21 cellular contexts compared by ENCODE assay signal in the genomic region with DNA sequence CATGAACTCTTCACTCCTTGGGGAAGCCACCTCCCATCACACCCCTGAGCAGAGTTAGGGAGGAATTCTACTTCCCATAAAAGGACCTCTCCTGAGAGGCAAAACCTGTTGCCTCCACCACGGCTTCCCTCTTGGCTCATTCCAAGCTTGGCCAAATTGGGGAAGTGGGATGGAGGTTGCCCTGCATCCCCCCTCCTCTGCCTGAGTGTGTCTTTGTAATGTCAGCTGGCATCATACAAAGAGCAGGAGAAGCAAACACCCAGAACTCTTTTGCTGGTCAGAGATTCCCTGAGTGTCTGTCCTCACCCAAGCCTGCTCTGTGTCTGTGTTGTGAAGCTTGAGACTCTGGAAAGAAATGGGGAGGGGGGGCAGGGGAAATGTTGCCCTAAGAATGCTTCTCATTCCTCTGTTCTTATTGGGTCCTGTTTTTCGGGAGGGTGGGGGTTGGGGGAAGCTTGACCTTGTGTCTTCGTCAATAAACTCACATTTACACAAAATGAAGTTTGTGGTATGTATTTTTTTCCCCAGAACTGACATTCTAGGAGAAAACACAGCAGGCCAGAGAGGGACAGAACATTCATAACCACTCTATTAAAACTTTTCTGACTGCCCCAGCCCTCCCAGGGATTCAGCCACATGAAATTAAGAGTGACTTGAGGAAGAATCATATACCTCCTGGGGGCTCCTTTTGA. TPM values are rescaled to one million over a fixed set of nuclear protein-coding genes. Genes with fewer than 3 reads are reported as not detected.
DNase-seq lines count a peak whose midpoint lies in the region; ATAC-seq, FAIRE-seq and TF ChIP-seq lines count a peak whose summit lies in the region.
"Had no signal": no experiment of that assay in that cellular context is flagged by ENCODE, and none has a peak within 500 bp of the region (broad histone marks: within the 10 kb centered on the region; RNA-seq: fewer than 3 reads in every experiment).

No MANE protein-coding gene starts in this region.

- H3K9ac ChIP-seq in astrocyte (ENCODE audit: low read length) (peak overlapping the region; percentile 14), mesendoderm (ENCODE audit: low read length) (peak overlapping the region; percentile 28)

- H3K79me1 ChIP-seq in mesendoderm (ENCODE audit: low read length): no peaks in the 10 kb centered on the region

- H3K27me3 Mint-ChIP-seq in astrocyte (ENCODE audit: low read depth, unreplicated experiment) (no peaks in the 10 kb centered on the region), CD14-positive monocyte (ENCODE audit: low read depth in 3 of 3) (peaks cover 7 to 12% (median 10%) of the 10 kb centered on the region in 3 donors)
- H3K27me3 Mint-ChIP-seq in stimulated activated memory B cell treated with anti-CD40 and anti-IgM and Interleukin-4, amounts not matched to agents 10 μg/mL and 1 μg/mL and 100 μg/mL, for 72 hours: peaks cover 5% of the 10 kb centered on the region
- no peaks in the 10 kb centered on the region for H3K27me3 Mint-ChIP-seq in CD4-positive, alpha-beta memory T cell

- CTCF ChIA-PET in CD4-positive, alpha-beta memory T cell (lab: Charles Lee; ENCODE audit: partially characterized antibody): interaction anchor here (1.4 kb wide), 1 partner anchor 37 kb away, joined by 3 read pairs; no protein-coding TSS in a partner anchor

- H3K4me1 Mint-ChIP-seq in astrocyte (ENCODE audit: low read depth, unreplicated experiment) (peaks cover 35% of the 10 kb centered on the region), CD14-positive monocyte (peaks cover 8% of the 10 kb centered on the region)
- peaks cover 7% of the 10 kb centered on the region for H3K4me1 Mint-ChIP-seq in stimulated activated memory B cell treated with anti-CD40 and anti-IgM and Interleukin-4, amounts not matched to agents 10 μg/mL and 1 μg/mL and 100 μg/mL, for 72 hours
- peaks cover 7 to 21% (median 10%) of the 10 kb centered on the region in 4 donors for H3K4me1 Mint-ChIP-seq in CD4-positive, alpha-beta memory T cell

- no peaks in the 10 kb centered on the region for H3K9me3 Mint-ChIP-seq in astrocyte (ENCODE audit: unreplicated experiment)
- no peaks in the 10 kb centered on the region for H3K9me3 Mint-ChIP-seq in stimulated activated memory B cell treated with anti-CD40 and anti-IgM and Interleukin-4, amounts not matched to agents 10 μg/mL and 1 μg/mL and 100 μg/mL, for 72 hours
- H3K9me3 Mint-ChIP-seq in CD4-positive, alpha-beta memory T cell: no peaks in the 10 kb centered on the region
- H3K9me3 Mint-ChIP-seq in CD14-positive monocyte: peaks cover 0 to 2% (median 0%) of the 10 kb centered on the region in 7 donors

- peaks cover 36% of the 10 kb centered on the region for H4K20me1 ChIP-seq in astrocyte (ENCODE audit: insufficient read depth, low read length)

- TF ChIP-seq POLR2A in vagina (IDR thresholded peaks at IDR 0.05): no peak

- intact Hi-C loops in left ventricle myocardium inferior (cut with micrococcal nuclease) (no loop called here), Right ventricle myocardium inferior (cut with DNase I) (no loop called here), vagina (cut with DNase I) (no loop called here), CD14-positive monocyte (cut with micrococcal nuclease) (no loop called here)
- intact Hi-C loops in CD4-positive, alpha-beta memory T cell (cut with micrococcal nuclease): loop anchor here (10.0 kb wide), 1 partner anchor 61 kb away; no protein-coding TSS in a partner anchor

- H4K8ac ChIP-seq in mesendoderm (ENCODE audit: low read depth, low read length): no peak overlapping the region

- H3K36me3 Mint-ChIP-seq in astrocyte (ENCODE audit: low read depth, unreplicated experiment) (peaks cover 14% of the 10 kb centered on the region), CD14-positive monocyte (peaks cover 66 to 72% of the 10 kb centered on the region in 2 donors)
- H3K36me3 Mint-ChIP-seq in stimulated activated memory B cell treated with anti-CD40 and anti-IgM and Interleukin-4, amounts not matched to agents 10 μg/mL and 1 μg/mL and 100 μg/mL, for 72 hours: peaks cover 56% of the 10 kb centered on the region
- H3K36me3 Mint-ChIP-seq in CD4-positive, alpha-beta memory T cell: peaks cover 47 to 66% of the 10 kb centered on the region in 2 donors

- no peak overlapping the region for H2AFZ ChIP-seq in astrocyte (ENCODE audit: low read depth, low read length)

- ATAC-seq in Right ventricle myocardium inferior: no peak
- ATAC-seq in stimulated activated memory B cell treated with anti-CD40 and anti-IgM and Interleukin-4, amounts not matched to agents 10 μg/mL and 1 μg/mL and 100 μg/mL, for 72 hours: no peak

- peak overlapping the region; percentile 13 for H3K27ac ChIP-seq in left ventricle myocardium inferior (replicated peaks)
- peak overlapping the region; percentile 4 for H3K27ac ChIP-seq in astrocyte (ENCODE audit: low read depth, low read length)
- peak overlapping the region; percentile 51 for H3K27ac ChIP-seq in mesendoderm (ENCODE audit: low read depth, low read length)
- peak overlapping the region; percentile 66 for H3K27ac ChIP-seq in vagina
- H3K27ac ChIP-seq in CD4-positive, alpha-beta memory T cell (ENCODE audit: low read depth, low read length): no peak overlapping the region
- H3K27ac ChIP-seq: foreskin keratinocyte had no signal

- H3K4me2 ChIP-seq in astrocyte (ENCODE audit: low read length): peak overlapping the region; percentile 49
- H3K4me2 ChIP-seq in mesendoderm (ENCODE audit: low read length): no peak overlapping the region

- FAIRE-seq in astrocyte (lab: Jason Lieb, UNC): no peak
- FAIRE-seq: A204.1 had no signal

- H3K27ac Mint-ChIP-seq in astrocyte (ENCODE audit: unreplicated experiment) (peak overlapping the region; percentile 30), CD14-positive monocyte (no peak overlapping the region)
- H3K27ac Mint-ChIP-seq in stimulated activated memory B cell treated with anti-CD40 and anti-IgM and Interleukin-4, amounts not matched to agents 10 μg/mL and 1 μg/mL and 100 μg/mL, for 72 hours: no peak overlapping the region
- H3K27ac Mint-ChIP-seq in CD4-positive, alpha-beta memory T cell: no peak overlapping the region

- H3K9me3 ChIP-seq in left ventricle myocardium inferior (replicated peaks) (no peaks in the 10 kb centered on the region), astrocyte (ENCODE audit: insufficient read depth, low read depth, low read length) (no peaks in the 10 kb centered on the region), vagina (no peaks in the 10 kb centered on the region)
- H3K9me3 ChIP-seq in CD4-positive, alpha-beta memory T cell (ENCODE audit: control insufficient read depth in 1 of 2, low read length in 2 of 2): no peaks in the 10 kb centered on the region

- H3K56ac ChIP-seq in mesendoderm (ENCODE audit: low read length): peak overlapping the region; percentile 60

- H2BK15ac ChIP-seq in mesendoderm (replicated peaks; ENCODE audit: low read depth): no peak overlapping the region

- no peak overlapping the region for H4K5ac ChIP-seq in mesendoderm (ENCODE audit: low read length)

- H3K27me3 ChIP-seq in left ventricle myocardium inferior (ENCODE audit: low read depth): no peaks in the 10 kb centered on the region
- H3K27me3 ChIP-seq in astrocyte (ENCODE audit: insufficient read depth, low read length): no peaks in the 10 kb centered on the region
- no peaks in the 10 kb centered on the region for H3K27me3 ChIP-seq in mesendoderm (ENCODE audit: insufficient read depth, low read length, poor library complexity)
- H3K27me3 ChIP-seq in vagina: no peaks in the 10 kb centered on the region
- H3K27me3 ChIP-seq in CD4-positive, alpha-beta memory T cell (ENCODE audit: insufficient read depth, low read length): no peaks in the 10 kb centered on the region

- peaks cover 30% of the 10 kb centered on the region for H3K4me1 ChIP-seq in left ventricle myocardium inferior
- peaks cover 27% of the 10 kb centered on the region for H3K4me1 ChIP-seq in astrocyte (ENCODE audit: insufficient read depth, low read length)
- peaks cover 34% of the 10 kb centered on the region for H3K4me1 ChIP-seq in mesendoderm (ENCODE audit: control insufficient read depth, low read depth, low read length)
- H3K4me1 ChIP-seq in vagina: peaks cover 34% of the 10 kb centered on the region
- peaks cover 8% of the 10 kb centered on the region for H3K4me1 ChIP-seq in CD4-positive, alpha-beta memory T cell (ENCODE audit: insufficient read depth, low read length)
- H3K4me1 ChIP-seq: foreskin keratinocyte had no signal

- POLR2A ChIA-PET in CD4-positive, alpha-beta memory T cell (lab: Charles Lee; ENCODE audit: partially characterized antibody): no interaction called here

- H2AK5ac ChIP-seq in mesendoderm (ENCODE audit: low read length): no peak overlapping the region

- no peak for TF ChIP-seq CTCF in left ventricle myocardium inferior (IDR thresholded peaks at IDR 0.05; ENCODE audit: borderline replicate concordance)
- no peak for TF ChIP-seq CTCF in astrocyte (IDR thresholded peaks at IDR 0.05; ENCODE audit: insufficient read depth, low read depth, low read length)
- TF ChIP-seq CTCF in vagina (IDR thresholded peaks at IDR 0.05): no peak
- no peak for TF ChIP-seq CTCF in CD14-positive monocyte (IDR thresholded peaks at IDR 0.05)

- H3K36me3 ChIP-seq in left ventricle myocardium inferior: peaks cover 30% of the 10 kb centered on the region
- peaks cover 29% of the 10 kb centered on the region for H3K36me3 ChIP-seq in astrocyte (ENCODE audit: insufficient read depth, low read length)
- H3K36me3 ChIP-seq in mesendoderm (ENCODE audit: control insufficient read depth, insufficient read depth, low read length): peaks cover 3% of the 10 kb centered on the region
- peaks cover 0 to 27% of the 10 kb centered on the region in 2 donors for H3K36me3 ChIP-seq in vagina
- H3K36me3 ChIP-seq in CD4-positive, alpha-beta memory T cell (ENCODE audit: insufficient read depth, low read length): peaks cover 32% of the 10 kb centered on the region

- H3K4me3 ChIP-seq in left ventricle myocardium inferior (no peak overlapping the region), astrocyte (ENCODE audit: insufficient read depth, low read depth, low read length) (no peak overlapping the region), mesendoderm (ENCODE audit: low read length) (no peak overlapping the region), vagina (no peak overlapping the region)
- H3K4me3 ChIP-seq in CD4-positive, alpha-beta memory T cell (ENCODE audit: low read length in 2 of 2): no peak overlapping the region

- no peak overlapping the region for H3K18ac ChIP-seq in mesendoderm (ENCODE audit: low read length)

- H3K4me3 Mint-ChIP-seq in astrocyte (ENCODE audit: unreplicated experiment) (no peak overlapping the region), CD14-positive monocyte (no peak overlapping the region)
- no peak overlapping the region for H3K4me3 Mint-ChIP-seq in stimulated activated memory B cell treated with anti-CD40 and anti-IgM and Interleukin-4, amounts not matched to agents 10 μg/mL and 1 μg/mL and 100 μg/mL, for 72 hours
- no peak overlapping the region for H3K4me3 Mint-ChIP-seq in CD4-positive, alpha-beta memory T cell

- H3K79me2 ChIP-seq in astrocyte (ENCODE audit: insufficient read depth, low read length) (no peaks in the 10 kb centered on the region), mesendoderm (ENCODE audit: control insufficient read depth, insufficient read depth, low read length) (no peaks in the 10 kb centered on the region)

- DNase-seq in left ventricle myocardium inferior (no peak), Right ventricle myocardium inferior (ENCODE audit: missing footprints) (no peak), astrocyte (ENCODE audit: low read depth) (no peak), mesendoderm (peak; percentile 49), vagina (ENCODE audit: extremely low spot score in 2 of 2) (peak in 1 of 2 donors; percentile 90), CD14-positive monocyte (ENCODE audit: low spot score) (no peak)
- DNase-seq in CD4-positive, alpha-beta memory T cell: no peak
- DNase-seq: activated CD4-positive, CD25-positive, alpha-beta regulatory T cell treated with anti-CD3 and anti-CD28 coated beads, Interleukin-2, amount 50 U/mL, for 72 hours; activated effector memory CD4-positive, alpha-beta T cell treated with anti-CD3 and anti-CD28 coated beads, Interleukin-2, amount 50 U/mL, for 16 hours; NCI-H2029; NCI-H524; SIG-M5; stimulated activated naive CD4-positive, alpha-beta T cell had no signal

- H2BK120ac ChIP-seq in mesendoderm (ENCODE audit: low read depth, low read length): no peak overlapping the region

- no CpG with 5 or more reads among the region's 3 CpGs for WGBS in mesendoderm (ENCODE audit: extremely low coverage, insufficient coverage, low lambda C conversion rate)

- no peak overlapping the region for H3K23ac ChIP-seq in mesendoderm (ENCODE audit: low read length)

- peak overlapping the region; percentile 27 for H2BK5ac ChIP-seq in mesendoderm (ENCODE audit: low read length)

- H3K4ac ChIP-seq in mesendoderm (ENCODE audit: low read depth, low read length): no peak overlapping the region

RNA-seq across cellular contexts. Expression of gene RASL10B, which starts 5.4 kb away (rescaled TPM):
- 18.4 TPM for total RNA-seq in left ventricle myocardium inferior
- 18.9 TPM for total RNA-seq in Right ventricle myocardium inferior
- total RNA-seq in astrocyte: 19.1 and 21.7 TPM in 2 replicates
- 10.0 TPM for polyA plus RNA-seq in mesendoderm (2013, experiment 1 of 2)
- 10.2 TPM for polyA plus RNA-seq in mesendoderm (2013, experiment 2 of 2)
- total RNA-seq in vagina: 9.1 TPM
- under 1 TPM in 1 of 2 experiments, not detected in 1; 0.15 TPM for total RNA-seq in CD4-positive, alpha-beta memory T cell
- under 1 TPM in 1 of 2 donors, not detected in 1; 0.15 TPM for polyA plus RNA-seq in CD4-positive, alpha-beta memory T cell
- polyA plus RNA-seq in CD14-positive monocyte: not detected

RNA-seq across cellular contexts. Expression of gene GAS2L2, which starts 27.0 kb away (rescaled TPM):
- total RNA-seq in left ventricle myocardium inferior (0.08 TPM), Right ventricle myocardium inferior (0.27 TPM), astrocyte (0.07 TPM in 1 of 2 replicates, not detected in the other), vagina (not detected)
- 0.03 TPM for polyA plus RNA-seq in mesendoderm (2013, experiment 1 of 2)
- polyA plus RNA-seq in mesendoderm (2013, experiment 2 of 2): 0.01 TPM
- under 1 TPM in 1 of 2 experiments, not detected in 1; 0.26 TPM for total RNA-seq in CD4-positive, alpha-beta memory T cell
- under 1 TPM in 1 of 2 donors, not detected in 1; 0.13 TPM for polyA plus RNA-seq in CD4-positive, alpha-beta memory T cell
- polyA plus RNA-seq in CD14-positive monocyte: not detected
- total RNA-seq: foreskin keratinocyte; liver; T-helper 2 cell treated with Interferon-gamma antibody and Interleukin-4, amounts not matched to agents 100 ng/mL and 5 ng/mL, for 36 hours; ureter had no signal
- polyA plus RNA-seq: foreskin keratinocyte, liver had no signal

RNA-seq across cellular contexts. Expression of gene C17orf50, which starts 34.6 kb away (rescaled TPM):
- not detected for total RNA-seq in left ventricle myocardium inferior
- total RNA-seq in Right ventricle myocardium inferior: not detected
- not detected in 2 replicates for total RNA-seq in astrocyte
- polyA plus RNA-seq in mesendoderm (2013, experiment 1 of 2): not detected
- not detected for polyA plus RNA-seq in mesendoderm (2013, experiment 2 of 2)
- total RNA-seq in vagina: not detected
- not detected for total RNA-seq in CD4-positive, alpha-beta memory T cell
- not detected for polyA plus RNA-seq in CD4-positive, alpha-beta memory T cell
- polyA plus RNA-seq in CD14-positive monocyte: not detected
- total RNA-seq: foreskin keratinocyte; HT1080; liver; myocyte; T-helper 2 cell treated with Interferon-gamma antibody and Interleukin-4, amounts not matched to agents 100 ng/mL and 5 ng/mL, for 36 hours; ureter had no signal
- polyA plus RNA-seq: foreskin keratinocyte, liver had no signal
